ENCODE assay signal across 30 cellular contexts in genomic region chr12:46304080-46304479, GRCh38. TPM values are rescaled to one million over a fixed set of nuclear protein-coding genes. Genes with fewer than 3 reads are reported as not detected.
A peak's percentile ranks its signal among the peaks of the same experiment; 100 is the strongest.
DNase-seq lines count a peak whose midpoint lies in the region; ATAC-seq, FAIRE-seq and TF ChIP-seq lines count a peak whose summit lies in the region.
"Had no signal": no experiment of that assay in that cellular context is flagged by ENCODE, and none has a peak within 500 bp of the region (broad histone marks: within the 10 kb centered on the region; RNA-seq: fewer than 3 reads in every experiment).

No MANE protein-coding gene starts in this region.

- H3K27ac Mint-ChIP-seq in GM23338, result no peak overlapping the region
- H3K27ac Mint-ChIP-seq: activated B cell treated with CpG ODN at 0.5 μM for 24 hours; activated CD4-positive, alpha-beta memory T cell treated with anti-CD3 and anti-CD28 coated beads for 36 hours; activated T-helper 2 cell treated with anti-CD3 and anti-CD28 coated beads, Interferon-gamma antibody, Interleukin-2, Interleukin-4, amounts not matched to agents 10 μg/mL and 5 μg/mL and 100 μg/mL, durations not matched to agents 14 hours and 24 hours and 36 hours; dendritic cell treated with granulocyte-macrophage colony-stimulating factor and Interleukin-4, amounts not matched to agents 40 ng/mL and 50 ng/mL, for 4 days had no signal

- no peak for FAIRE-seq in H1 (lab: Jason Lieb, UNC)
- FAIRE-seq: frontal cortex had no signal

- no peaks in the 10 kb centered on the region for H3K9me2 ChIP-seq in GM23338 (ENCODE audit: insufficient read depth)

- H3K4me1 Mint-ChIP-seq in GM23338, result peaks cover 32% of the 10 kb centered on the region

- peaks cover 36% of the 10 kb centered on the region for H3K9me3 Mint-ChIP-seq in GM23338

- ATAC-seq in GM23338 (peak; percentile 49; the same call in 2 of the 3 replicates), HG03135 (IDR thresholded peaks at IDR 0.05; ENCODE audit: unreplicated experiment) (no peak)
- ATAC-seq: activated naive CD4-positive, alpha-beta T cell treated with anti-CD3 and anti-CD28 coated beads, Interleukin-2, amount 50 U/mL, for 72 hours; left lobe of liver; naive thymus-derived CD8-positive, alpha-beta T cell had no signal

- H3K4ac ChIP-seq in H1 (replicated peaks; ENCODE audit: insufficient read length, low read depth, low read length) (no peak overlapping the region), mesenchymal stem cell (ENCODE audit: low read depth in 1 of 2, low read length in 2 of 2) (no peak overlapping the region)

- H3K14ac ChIP-seq in H1 (ENCODE audit: insufficient read length) (no peak overlapping the region), mesenchymal stem cell (ENCODE audit: low read length in 2 of 2) (no peak overlapping the region)

- H3K27me3 ChIP-seq in GM23338 (ENCODE audit: insufficient read depth) (no peaks in the 10 kb centered on the region), H1 (replicated peaks in 1 of 4; ENCODE audit: control insufficient read depth in 3 of 4, extremely low read depth in 1 of 4, insufficient read depth in 3 of 4, low read length in 3 of 4) (no peaks in the 10 kb centered on the region), mesenchymal stem cell (ENCODE audit: control insufficient read depth in 1 of 2, insufficient read depth in 1 of 2, low read length in 2 of 2) (no peaks in the 10 kb centered on the region)

- H3K79me2 ChIP-seq in GM23338 (replicated peaks; ENCODE audit: insufficient read depth) (no peaks in the 10 kb centered on the region), H1 (ENCODE audit: control insufficient read depth in 1 of 2, insufficient read depth in 2 of 2, low read length in 2 of 2) (no peaks in the 10 kb centered on the region)

- H4K5ac ChIP-seq in H1 (ENCODE audit: insufficient read length, low read depth, low read length), result no peak overlapping the region

- H3K4me3 ChIP-seq in AG10803 (ENCODE audit: low read length), result no peak overlapping the region
- no peak overlapping the region for H3K4me3 ChIP-seq in GM23338
- no peak overlapping the region for H3K4me3 ChIP-seq in H1 (ENCODE audit: extremely low read depth in 1 of 4, insufficient read depth in 2 of 4, low read depth in 3 of 4, low read length in 4 of 4)
- H3K4me3 ChIP-seq in mesenchymal stem cell (ENCODE audit: insufficient read depth in 1 of 2, low read depth in 1 of 2, low read length in 2 of 2), result no peak overlapping the region
- H3K4me3 ChIP-seq: HAP-1 had no signal

- no peaks in the 10 kb centered on the region for H3F3A ChIP-seq in GM23338 (replicated peaks; ENCODE audit: low read depth)

- no peak overlapping the region for H4K8ac ChIP-seq in H1 (ENCODE audit: extremely low read depth, insufficient read depth, low read length)
- peak overlapping the region; percentile 37 for H4K8ac ChIP-seq in mesenchymal stem cell (ENCODE audit: low read length)

- H3K23ac ChIP-seq in H1 (ENCODE audit: insufficient read length), result no peak overlapping the region
- no peak overlapping the region for H3K23ac ChIP-seq in mesenchymal stem cell (ENCODE audit: low read length in 2 of 2)

- TF ChIP-seq CTCF in AG10803 (conservative IDR thresholded peaks at IDR 0.05; ENCODE audit: low read length) (peak; percentile 10; the same call in 1 of the 2 replicates), GM23338 (conservative IDR thresholded peaks at IDR 0.05; ENCODE audit: low read depth in 2 of 2) (no peak), H1 (IDR thresholded peaks at IDR 0.05; ENCODE audit: control extremely low read depth in 1 of 3, insufficient read depth in 1 of 3, low read depth in 1 of 3, low read length in 3 of 3) (no peak)

- no peak overlapping the region for H3K9ac ChIP-seq in H1 (replicated peaks in 1 of 4; ENCODE audit: extremely low read depth in 1 of 4, low read depth in 3 of 4, low read length in 3 of 4)
- no peak overlapping the region for H3K9ac ChIP-seq in mesenchymal stem cell (ENCODE audit: low read length)

- H3K18ac ChIP-seq in H1 (ENCODE audit: extremely low read depth, low read length) (no peak overlapping the region), mesenchymal stem cell (ENCODE audit: low read depth in 1 of 2, low read length in 2 of 2) (no peak overlapping the region)

- no peak overlapping the region for H2BK5ac ChIP-seq in H1 (ENCODE audit: low read depth, low read length)
- no peak overlapping the region for H2BK5ac ChIP-seq in mesenchymal stem cell (ENCODE audit: low read depth, low read length, poor library complexity, severe bottlenecking)

- no peak for TF ChIP-seq POLR2A in H1 (IDR thresholded peaks at IDR 0.05; ENCODE audit: control extremely low read depth in 1 of 2, low read depth in 2 of 2, low read length in 2 of 2)

- no peak for TF ChIP-seq RAD21 in H1 (IDR thresholded peaks at IDR 0.05 in 1 of 2, conservative IDR thresholded peaks at IDR 0.05 in 1 of 2; ENCODE audit: low read depth in 2 of 2, low read length in 2 of 2)

- H2BK20ac ChIP-seq in H1 (ENCODE audit: low read length), result peak overlapping the region; percentile 82

- CTCF ChIA-PET in H1 (lab: Charles Lee; ENCODE audit: partially characterized antibody), result interaction anchor here (0.9 to 2.1 kb wide), 8 partner anchors 9 to 292 kb away, joined by 3 to 10 read pairs (median 6); no protein-coding TSS in a partner anchor

- H4K91ac ChIP-seq in H1 (replicated peaks; ENCODE audit: insufficient read length, low read length), result no peak overlapping the region
- no peak overlapping the region for H4K91ac ChIP-seq in mesenchymal stem cell (ENCODE audit: low read length)

- H3K27ac ChIP-seq in GM23338 (ENCODE audit: low read depth), result no peak overlapping the region
- H3K27ac ChIP-seq in H1 (ENCODE audit: low read depth, low read length), result no peak overlapping the region
- H3K27ac ChIP-seq in mesenchymal stem cell (ENCODE audit: low read length, poor library complexity, severe bottlenecking), result no peak overlapping the region

- peaks cover 31% of the 10 kb centered on the region for H3K36me3 Mint-ChIP-seq in GM23338 (ENCODE audit: low read depth)
- H3K36me3 Mint-ChIP-seq: activated CD4-positive, alpha-beta memory T cell treated with anti-CD3 and anti-CD28 coated beads for 36 hours; activated naive CD4-positive, alpha-beta T cell treated with anti-CD3 and anti-CD28 coated beads, Interleukin-2, amount 50 U/mL, for 72 hours; CD4-positive, alpha-beta memory T cell had no signal

- H4K20me1 ChIP-seq in GM23338 (replicated peaks; ENCODE audit: insufficient read depth) (no peaks in the 10 kb centered on the region), H1 (replicated peaks in 1 of 2; ENCODE audit: control insufficient read depth in 1 of 2, insufficient read depth in 2 of 2, low read length in 2 of 2) (no peaks in the 10 kb centered on the region)

- H3K56ac ChIP-seq in H1 (replicated peaks; ENCODE audit: insufficient read length, low read depth, low read length), result no peak overlapping the region

- H2AFZ ChIP-seq in GM23338 (peak overlapping the region; percentile 80), H1 (ENCODE audit: low read length) (peak overlapping the region; percentile 98), mesenchymal stem cell (ENCODE audit: low read depth, low read length) (no peak overlapping the region)

- no peaks in the 10 kb centered on the region for H3K23me2 ChIP-seq in H1 (ENCODE audit: low read depth, low read length)

- H3K9me3 ChIP-seq in H1 (ENCODE audit: insufficient read depth in 2 of 2, low read depth in 1 of 2, low read length in 1 of 2) (peaks cover 2 to 5% of the 10 kb centered on the region in 2 experiments; a peak in 1 of 4 replicates), mesenchymal stem cell (ENCODE audit: control insufficient read depth, low read length) (peaks cover 4% of the 10 kb centered on the region)
- H3K9me3 ChIP-seq: HAP-1 had no signal

- no peak overlapping the region for H2BK120ac ChIP-seq in H1 (replicated peaks; ENCODE audit: low read depth, low read length)
- no peak overlapping the region for H2BK120ac ChIP-seq in mesenchymal stem cell (ENCODE audit: low read depth, low read length)

- H2BK12ac ChIP-seq in H1 (ENCODE audit: low read depth, low read length) (no peak overlapping the region), mesenchymal stem cell (ENCODE audit: low read length in 2 of 2) (no peak overlapping the region)

- no peak for TF ChIP-seq EP300 in H1 (IDR thresholded peaks at IDR 0.05; ENCODE audit: borderline replicate concordance in 1 of 2, low read depth in 2 of 2, low read length in 2 of 2)

- peak overlapping the region; percentile 23 for H3K4me2 ChIP-seq in GM23338
- no peak overlapping the region for H3K4me2 ChIP-seq in H1 (ENCODE audit: insufficient read depth in 1 of 2, low read depth in 2 of 2, low read length in 2 of 2)
- no peak overlapping the region for H3K4me2 ChIP-seq in mesenchymal stem cell (ENCODE audit: low read length, poor library complexity, severe bottlenecking)

- POLR2A ChIA-PET in H1 (lab: Charles Lee; ENCODE audit: partially characterized antibody), result interaction anchor here (1.3 kb wide), 1 partner anchor 35 kb away, joined by 4 read pairs; the partner anchor contains the start of gene SLC38A1

- 83% methylated on average over 3 of the region's 3 CpGs; no CpG with 5 or more reads in 1 of the 2 experiments for WGBS in H1 (ENCODE audit: extremely low coverage in 1 of 2, insufficient coverage in 1 of 2, insufficient read length in 1 of 2, insufficient replicate concordance in 2 of 2, low coverage in 1 of 2, low lambda C conversion rate in 2 of 2, missing lambda C conversion rate in 1 of 2), 2 experiments
- 85% methylated on average over 3 of the region's 3 CpGs for WGBS in mesenchymal stem cell

- H2BK15ac ChIP-seq in H1 (ENCODE audit: low read length) (peak overlapping the region; percentile 94; the same call in 1 of the 2 replicates), mesenchymal stem cell (ENCODE audit: low read depth, poor library complexity, severe bottlenecking) (no peak overlapping the region)

- H3K36me3 ChIP-seq in GM23338 (ENCODE audit: insufficient read depth) (no peaks in the 10 kb centered on the region), H1 (ENCODE audit: control insufficient read depth in 2 of 4, insufficient read depth in 4 of 4, low read length in 3 of 4) (no peaks in the 10 kb centered on the region), mesenchymal stem cell (ENCODE audit: control insufficient read depth in 1 of 2, insufficient read depth in 2 of 2, low read depth in 1 of 2, low read length in 2 of 2) (no peaks in the 10 kb centered on the region)
- H3K36me3 ChIP-seq: HAP-1 had no signal

- DNase-seq in AG10803 (ENCODE audit: low read depth) (peak; percentile 41), GM23338 (ENCODE audit: low spot score) (no peak), H1 (ENCODE audit: low read depth in 1 of 2, low spot score in 2 of 2) (no peak), mesenchymal stem cell (no peak), NAMALWA (ENCODE audit: low spot score) (no peak), SHP77 (lab: John Stamatoyannopoulos, UW) (no peak)
- DNase-seq: activated B cell treated with CpG ODN at 0.5 μM for 24 hours; activated CD4-positive, alpha-beta memory T cell treated with anti-CD3 and anti-CD28 coated beads for 36 hours; activated CD8-positive, alpha-beta memory T cell treated with anti-CD3 and anti-CD28 coated beads, Interleukin-2, amount 50 U/mL, for 48 hours; aorta; caudate nucleus; CD4-positive, alpha-beta memory T cell; hippocampal formation; naive thymus-derived CD8-positive, alpha-beta T cell; NCI-H1105 treated with DMSO at 0.1 percent for 48 hours; NCI-H2081 treated with DMSO at 0.1 percent for 48 hours; NCI-H446; NK-92 treated with Interleukin-12 subunit alpha and Interleukin-12 subunit beta, amount 100 ng/mL, for 24 hours; SIG-M5; stimulated activated CD4-positive, alpha-beta T cell treated with anti-CD3 and anti-CD28 coated beads, Interleukin-12 subunit alpha, Interleukin-12 subunit beta, amount 100 ng/mL, for 4 hours; stimulated activated CD4-positive, alpha-beta T cell treated with anti-CD3 and anti-CD28 coated beads, Interleukin-4, amount 100 ng/mL, for 24 hours; stimulated activated naive CD4-positive, alpha-beta T cell; SW 1271 had no signal

- peaks cover 22% of the 10 kb centered on the region for H3K4me1 ChIP-seq in GM23338 (ENCODE audit: insufficient read depth)
- H3K4me1 ChIP-seq in H1 (replicated peaks in 1 of 4; ENCODE audit: control insufficient read depth in 3 of 4, insufficient read depth in 4 of 4, low read length in 3 of 4), result peaks cover 0 to 17% (median 5%) of the 10 kb centered on the region in 4 experiments; a peak in 2 of 7 replicates
- no peaks in the 10 kb centered on the region for H3K4me1 ChIP-seq in mesenchymal stem cell (ENCODE audit: control insufficient read depth, insufficient read depth, low read depth, low read length)
- H3K4me1 ChIP-seq: HAP-1 had no signal

- H2AK5ac ChIP-seq in H1 (ENCODE audit: low read depth, low read length), result no peak overlapping the region
- no peak overlapping the region for H2AK5ac ChIP-seq in mesenchymal stem cell (ENCODE audit: low read length, severe bottlenecking)

- H3K4me3 Mint-ChIP-seq in GM23338, result no peak overlapping the region
- H3K4me3 Mint-ChIP-seq: activated B cell treated with CpG ODN at 0.5 μM for 24 hours; activated CD4-positive, alpha-beta memory T cell treated with anti-CD3 and anti-CD28 coated beads for 36 hours; CD4-positive, alpha-beta memory T cell; dendritic cell treated with granulocyte-macrophage colony-stimulating factor and Interleukin-4, amounts not matched to agents 40 ng/mL and 50 ng/mL, for 4 days; naive thymus-derived CD8-positive, alpha-beta T cell had no signal

- peaks cover 4% of the 10 kb centered on the region for H3K27me3 Mint-ChIP-seq in GM23338 (ENCODE audit: insufficient read depth, low read depth, poor library complexity)
- H3K27me3 Mint-ChIP-seq: activated B cell treated with CpG ODN at 0.5 μM for 24 hours; activated CD4-positive, alpha-beta memory T cell treated with anti-CD3 and anti-CD28 coated beads for 36 hours; naive thymus-derived CD8-positive, alpha-beta T cell had no signal

- H3K79me1 ChIP-seq in H1 (ENCODE audit: low read depth, low read length) (no peaks in the 10 kb centered on the region), mesenchymal stem cell (replicated peaks; ENCODE audit: low read length, poor library complexity, severe bottlenecking) (no peaks in the 10 kb centered on the region)

RNA-seq across cellular contexts. Expression of gene SLC38A1, which starts 35.2 kb away (rescaled TPM):
- total RNA-seq in GM23338 (2014; rRNA removed; shearing (Covaris generic)), result 234 and 281 TPM in 2 replicates
- 91.1 and 114 TPM in 2 replicates for polyA plus RNA-seq in GM23338 (2016; fragmentation: Nextera tagmentation; extraction: Ambion mirVana)
- 242 and 253 TPM in 2 replicates for total RNA-seq in H1 (2021; fragmentation: NEBNext Ultra II Directional; extraction: Animal tissue kit (Norgen Biotek cat#: 25700))
- polyA plus RNA-seq in H1 (2011; rRNA removed), result 65.6 and 83.4 TPM in 2 replicates
- 78.0 TPM for polyA plus RNA-seq in H1 (2011; cell fraction: cytosol; rRNA removed)
- polyA plus RNA-seq in H1 (2011; cell fraction: nucleus; rRNA removed), result 109 TPM
- polyA plus RNA-seq in H1 (2012, experiment 1 of 2), result 72.0 to 136 TPM (median 103 TPM) in 4 replicates
- 7.5 TPM for polyA plus RNA-seq in H1 (2012, experiment 2 of 2)
- polyA plus RNA-seq in H1 (2013, experiment 1 of 2), result 195 TPM
- polyA plus RNA-seq in H1 (2013, experiment 2 of 2), result 193 TPM
- polyA minus RNA-seq in H1 (2011; rRNA and poly(A)+ RNA removed), result 311 and 415 TPM in 2 replicates
- 153 TPM for polyA minus RNA-seq in H1 (2011; cell fraction: cytosol; rRNA and poly(A)+ RNA removed)
- 416 TPM for polyA minus RNA-seq in H1 (2011; cell fraction: nucleus; rRNA and poly(A)+ RNA removed)
- polyA plus RNA-seq in mesenchymal stem cell (2013, experiment 1 of 2), result 56.2 TPM
- 58.3 TPM for polyA plus RNA-seq in mesenchymal stem cell (2013, experiment 2 of 2)
